ENCODE assay signal across 1 cellular context in the genomic region with DNA sequence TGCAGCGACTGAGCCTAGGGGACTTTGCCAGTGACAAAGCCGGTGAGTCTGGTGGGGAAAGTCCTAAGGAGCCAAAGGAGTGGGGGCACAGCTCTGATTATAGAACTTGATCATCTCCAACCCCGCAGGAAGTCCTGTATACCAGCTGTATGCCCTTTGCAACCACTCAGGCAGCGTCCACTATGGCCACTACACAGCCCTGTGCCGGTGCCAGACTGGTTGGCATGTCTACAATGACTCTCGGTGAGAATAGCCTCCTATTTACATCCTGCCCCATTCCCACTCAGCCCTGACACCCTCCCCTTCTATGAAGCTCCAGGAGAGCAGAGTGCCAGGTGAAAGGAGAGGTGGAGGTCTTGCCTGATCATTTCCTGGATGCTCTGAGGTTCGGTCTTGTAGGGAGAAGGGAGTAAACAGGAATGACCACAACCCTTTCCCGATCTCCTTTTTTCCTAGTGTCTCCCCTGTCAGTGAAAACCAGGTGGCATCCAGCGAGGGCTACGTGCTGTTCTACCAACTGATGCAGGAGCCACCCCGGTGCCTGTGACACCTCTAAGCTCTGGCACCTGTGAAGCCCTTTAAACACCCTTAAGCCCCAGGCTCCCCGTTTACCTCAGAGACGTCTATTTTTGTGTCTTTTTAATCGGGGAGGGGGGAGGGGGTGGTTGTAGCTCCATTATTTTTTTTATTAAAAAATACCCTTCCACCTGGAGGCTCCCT.
TF ChIP-seq lines count a peak whose summit lies in the region.

No MANE protein-coding gene starts in this region.

TF ChIP-seq in neural cell, 6 proteins besides CTCF, POLR2A, EP300 and RAD21 (continued from another document):
- TF ChIP-seq, protein P1, sequence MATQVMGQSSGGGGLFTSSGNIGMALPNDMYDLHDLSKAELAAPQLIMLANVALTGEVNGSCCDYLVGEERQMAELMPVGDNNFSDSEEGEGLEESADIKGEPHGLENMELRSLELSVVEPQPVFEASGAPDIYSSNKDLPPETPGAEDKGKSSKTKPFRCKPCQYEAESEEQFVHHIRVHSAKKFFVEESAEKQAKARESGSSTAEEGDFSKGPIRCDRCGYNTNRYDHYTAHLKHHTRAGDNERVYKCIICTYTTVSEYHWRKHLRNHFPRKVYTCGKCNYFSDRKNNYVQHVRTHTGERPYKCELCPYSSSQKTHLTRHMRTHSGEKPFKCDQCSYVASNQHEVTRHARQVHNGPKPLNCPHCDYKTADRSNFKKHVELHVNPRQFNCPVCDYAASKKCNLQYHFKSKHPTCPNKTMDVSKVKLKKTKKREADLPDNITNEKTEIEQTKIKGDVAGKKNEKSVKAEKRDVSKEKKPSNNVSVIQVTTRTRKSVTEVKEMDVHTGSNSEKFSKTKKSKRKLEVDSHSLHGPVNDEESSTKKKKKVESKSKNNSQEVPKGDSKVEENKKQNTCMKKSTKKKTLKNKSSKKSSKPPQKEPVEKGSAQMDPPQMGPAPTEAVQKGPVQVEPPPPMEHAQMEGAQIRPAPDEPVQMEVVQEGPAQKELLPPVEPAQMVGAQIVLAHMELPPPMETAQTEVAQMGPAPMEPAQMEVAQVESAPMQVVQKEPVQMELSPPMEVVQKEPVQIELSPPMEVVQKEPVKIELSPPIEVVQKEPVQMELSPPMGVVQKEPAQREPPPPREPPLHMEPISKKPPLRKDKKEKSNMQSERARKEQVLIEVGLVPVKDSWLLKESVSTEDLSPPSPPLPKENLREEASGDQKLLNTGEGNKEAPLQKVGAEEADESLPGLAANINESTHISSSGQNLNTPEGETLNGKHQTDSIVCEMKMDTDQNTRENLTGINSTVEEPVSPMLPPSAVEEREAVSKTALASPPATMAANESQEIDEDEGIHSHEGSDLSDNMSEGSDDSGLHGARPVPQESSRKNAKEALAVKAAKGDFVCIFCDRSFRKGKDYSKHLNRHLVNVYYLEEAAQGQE (IDR thresholded peaks at IDR 0.05; ENCODE audit: borderline replicate concordance) = no peak
- TF ChIP-seq EZH2 (IDR thresholded peaks at IDR 0.05; ENCODE audit: borderline replicate concordance, insufficient read depth, low read length, poor library complexity, severe bottlenecking) (no peak), SMC3 (conservative IDR thresholded peaks at IDR 0.05; ENCODE audit: poor library complexity) (no peak), POLR2AphosphoS5 (IDR thresholded peaks at IDR 0.05) (no peak)
